Comparison of ENCODE assay signal across 15 cellular contexts in the genomic region with DNA sequence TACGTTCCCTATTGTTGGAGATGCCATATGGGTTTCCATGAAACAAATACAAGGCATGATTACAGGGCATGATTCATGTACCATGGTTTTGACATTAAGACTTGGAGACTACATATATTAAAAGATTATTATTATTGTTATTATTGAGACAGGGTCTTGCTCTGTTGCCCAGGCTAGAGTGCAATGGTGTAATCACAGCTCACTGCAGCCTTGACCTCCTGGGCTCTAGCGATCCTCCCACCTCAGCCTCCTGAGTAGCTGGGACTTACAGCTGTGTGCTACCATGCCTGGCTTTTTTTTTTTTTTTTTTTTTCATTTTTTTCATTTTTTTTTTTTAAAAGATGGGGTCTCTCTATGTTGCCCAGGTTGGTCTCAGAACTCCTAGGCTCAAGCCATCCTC.
DNase-seq lines count a peak whose midpoint lies in the region; ATAC-seq, FAIRE-seq and TF ChIP-seq lines count a peak whose summit lies in the region.
"Had no signal": no experiment of that assay in that cellular context is flagged by ENCODE, and none has a peak within 500 bp of the region (broad histone marks: within the 10 kb centered on the region; RNA-seq: fewer than 3 reads in every experiment).

No MANE protein-coding gene starts in this region.

- no peaks in the 10 kb centered on the region for H3K79me2 ChIP-seq in hepatocyte

- CTCF ChIA-PET in HEK293 (lab: Yijun Ruan, JAX): interaction anchor here (0.6 to 1.6 kb wide), 6 partner anchors 21 to 604 kb away, joined by 3 to 9 read pairs (median 4); no protein-coding TSS in a partner anchor

- H3K9me2 ChIP-seq in hepatocyte (replicated peaks; ENCODE audit: insufficient read depth): no peaks in the 10 kb centered on the region

- no peak overlapping the region for H3K9ac ChIP-seq in BLaER1

- POLR2A ChIA-PET in HEK293 (lab: Yijun Ruan, JAX): no interaction called here

- ATAC-seq in Right ventricle myocardium inferior (no peak), pancreas (no peak)
- ATAC-seq: A549; CD8-positive, alpha-beta T cell had no signal

- H4K20me1 ChIP-seq in BLaER1 (no peaks in the 10 kb centered on the region), hepatocyte (ENCODE audit: insufficient read depth, poor library complexity, severe bottlenecking) (no peaks in the 10 kb centered on the region)

- H3K36me3 ChIP-seq in left ventricle myocardium inferior: peaks cover 33% of the 10 kb centered on the region
- H3K36me3 ChIP-seq in BLaER1: no peaks in the 10 kb centered on the region
- H3K36me3 ChIP-seq in HEK293 (ENCODE audit: control insufficient read depth in 2 of 2, insufficient read depth in 1 of 2, low read length in 2 of 2): no peaks in the 10 kb centered on the region
- no peaks in the 10 kb centered on the region for H3K36me3 ChIP-seq in pancreas
- no peaks in the 10 kb centered on the region for H3K36me3 ChIP-seq in hepatocyte (replicated peaks; ENCODE audit: insufficient read depth, low read depth)

- H3K4me2 ChIP-seq in BLaER1 (peak overlapping the region; percentile 72; the same call in 1 of the 2 replicates), hepatocyte (no peak overlapping the region)

- H3K9me3 ChIP-seq in left ventricle myocardium inferior (replicated peaks): no peaks in the 10 kb centered on the region
- 0 out of 2 replicates have a peak, but pooled peaks cover 5% of the 10 kb centered on the region for H3K9me3 ChIP-seq in BLaER1
- no peaks in the 10 kb centered on the region for H3K9me3 ChIP-seq in HEK293 (ENCODE audit: control insufficient read depth, insufficient read depth, low read depth, low read length)
- no peaks in the 10 kb centered on the region for H3K9me3 ChIP-seq in pancreas
- no peaks in the 10 kb centered on the region for H3K9me3 ChIP-seq in hepatocyte (ENCODE audit: low read depth)
- H3K9me3 ChIP-seq: A549, Caco-2 had no signal

- FAIRE-seq in pancreas (lab: Jason Lieb, UNC): no peak
- FAIRE-seq: A549, GM12891 had no signal

- peak overlapping the region; percentile 50 for H3K27ac ChIP-seq in left ventricle myocardium inferior (replicated peaks)
- peak overlapping the region; percentile 19; the same call in 1 of the 2 replicates for H3K27ac ChIP-seq in BLaER1
- H3K27ac ChIP-seq in HEK293 (ENCODE audit: extremely low read depth, low read depth, low read length): no peak overlapping the region
- H3K27ac ChIP-seq in pancreas: no peak overlapping the region
- no peak overlapping the region for H3K27ac ChIP-seq in hepatocyte
- H3K27ac ChIP-seq: 22Rv1, A549, C4-2B had no signal

- H3K4me3 ChIP-seq in left ventricle myocardium inferior: no peak overlapping the region
- no peak overlapping the region for H3K4me3 ChIP-seq in BLaER1
- H3K4me3 ChIP-seq in HEK293 (ENCODE audit: low read depth, low read length): no peak overlapping the region
- H3K4me3 ChIP-seq in pancreas: no peak overlapping the region
- H3K4me3 ChIP-seq in hepatocyte: no peak overlapping the region
- H3K4me3 ChIP-seq: A549 had no signal

- TF ChIP-seq CTCF in left ventricle myocardium inferior (IDR thresholded peaks at IDR 0.05; ENCODE audit: borderline replicate concordance) (no peak), HEK293 (tag by site-specific recombination; IDR thresholded peaks at IDR 0.05) (no peak), pancreas (IDR thresholded peaks at IDR 0.05) (no peak), hepatocyte (IDR thresholded peaks at IDR 0.05; ENCODE audit: poor library complexity) (no peak)

- intact Hi-C loops in left ventricle myocardium inferior (cut with micrococcal nuclease): loop anchor here (10.0 kb wide), 1 partner anchor 94 kb away; a partner anchor contains a TSS
- intact Hi-C loops in Right ventricle myocardium inferior (cut with DNase I): loop anchor here (5.0 kb wide), 1 partner anchor 97 kb away; a partner anchor contains a TSS
- intact Hi-C loops in pancreas (cut with DNase I): loop anchor here in 1 of 3 donors (10.0 kb wide), 1 partner anchor 216 kb away; no protein-coding TSS in a partner anchor

- H3K4me1 ChIP-seq in left ventricle myocardium inferior (peaks cover 43% of the 10 kb centered on the region), BLaER1 (peaks cover 34% of the 10 kb centered on the region), HEK293 (ENCODE audit: control insufficient read depth, insufficient read depth, low read length) (0 out of 2 replicates have a peak, but pooled peaks cover 2% of the 10 kb centered on the region), pancreas (peaks cover 0 to 9% (median 7%) of the 10 kb centered on the region in 3 donors), hepatocyte (ENCODE audit: insufficient read depth) (no peaks in the 10 kb centered on the region)
- H3K4me1 ChIP-seq: Caco-2 had no signal

- DNase-seq in left ventricle myocardium inferior (no peak), Right ventricle myocardium inferior (ENCODE audit: missing footprints) (no peak), pancreas (no peak), hepatocyte (ENCODE audit: low spot score) (no peak)
- DNase-seq: Calu3; CD4-positive, alpha-beta T cell; CD8-positive, alpha-beta T cell; GF-D8 had no signal

- no peaks in the 10 kb centered on the region for H3K27me3 ChIP-seq in left ventricle myocardium inferior (ENCODE audit: low read depth)
- H3K27me3 ChIP-seq in BLaER1: no peaks in the 10 kb centered on the region
- no peaks in the 10 kb centered on the region for H3K27me3 ChIP-seq in pancreas
- no peaks in the 10 kb centered on the region for H3K27me3 ChIP-seq in hepatocyte

- WGBS in pancreas, 2 donors: 94 to 96% methylated on average over 2 of the region's 2 CpGs
- WGBS in hepatocyte (ENCODE audit: low lambda C conversion rate, missing lambda C conversion rate): 98% methylated on average over 2 of the region's 2 CpGs

- H2AFZ ChIP-seq in hepatocyte: no peak overlapping the region

TF ChIP-seq in HEK293, 187 proteins besides CTCF, POLR2A, EP300 and RAD21:
- TF ChIP-seq IKZF3 (tag by site-specific recombination; IDR thresholded peaks at IDR 0.05): no peak
- TF ChIP-seq ZNF121 (tag by site-specific recombination; IDR thresholded peaks at IDR 0.05): 0 out of 2 replicates have a peak, but pooled peaks have one; percentile 41

Comparison
In these comparisons a context has a peak if more than half of its experiments do, and no peak if none do; other contexts are left out.
1. H3K27ac ChIP-seq: peak in left ventricle myocardium inferior (single experiment) and BLaER1 (single experiment); none in HEK293 (single experiment), pancreas (0 of 4) and hepatocyte (single experiment).